Comparison of ENCODE assay signal across 23 cellular contexts in genomic region chr19:3448616-3449334, GRCh38. TPM values are rescaled to one million over a fixed set of nuclear protein-coding genes. Genes with fewer than 3 reads are reported as not detected.
"Had no signal": no experiment of that assay in that cellular context is flagged by ENCODE, and none has a peak within 500 bp of the region (broad histone marks: within the 10 kb centered on the region; RNA-seq: fewer than 3 reads in every experiment).

No MANE protein-coding gene starts in this region.

- H3K4me1 ChIP-seq: prostate gland had no signal

- H3K4me3 ChIP-seq: ovary, prostate gland, skin epidermis, suprapubic skin, transverse colon had no signal

- H3K9me3 ChIP-seq: neutrophil, ovary, prostate gland, suprapubic skin, transverse colon had no signal

- H3K27ac ChIP-seq: epithelial cell of prostate, neutrophil, prostate gland, suprapubic skin had no signal

- H3K27me3 ChIP-seq: neutrophil, ovary, suprapubic skin, transverse colon had no signal

- DNase-seq: activated CD4-positive, alpha-beta T cell treated with anti-CD3 and anti-CD28 coated beads for 4 hours; activated CD4-positive, alpha-beta T cell treated with anti-CD3 and anti-CD28 coated beads, Interleukin-2, amount 50 U/mL, for 48 hours; activated CD4-positive, CD25-positive, alpha-beta regulatory T cell; activated CD8-positive, alpha-beta memory T cell treated with anti-CD3 and anti-CD28 coated beads, Interleukin-2, amount 50 U/mL, for 48 hours; activated naive CD4-positive, alpha-beta T cell; activated T-cell treated with anti-CD3 and anti-CD28 coated beads, Interleukin-2, amount 50 U/mL, for 4 hours; foreskin fibroblast; left ventricle myocardium superior; ovary; right cardiac atrium; stimulated activated CD4-positive, alpha-beta T cell treated with anti-CD3 and anti-CD28 coated beads, Interleukin-1b, Interleukin-23, amount 100 ng/mL, for 48 hours; T-helper 17 cell; transverse colon had no signal

- H3K36me3 ChIP-seq: ovary had no signal

- ATAC-seq: activated T-cell treated with anti-CD3 and anti-CD28 coated beads, Interleukin-2, amount 50 U/mL, for 4 hours; left ventricle myocardium superior; natural killer cell treated with Interleukin-12 subunit alpha and Interleukin-12 subunit beta and Interleukin-15 and Interleukin-18, amount 100 ng/mL, for 72 hours; right cardiac atrium; T-helper 17 cell had no signal

RNA-seq across cellular contexts. Expression of gene SMIM24, which starts 31.6 kb away (rescaled TPM):
- total RNA-seq: activated T-cell treated with anti-CD3 and anti-CD28 coated beads, Interleukin-2, amount 50 U/mL, for 4 hours; fibroblast of lung; left ventricle myocardium superior; right cardiac atrium; T-helper 17 cell had no signal
- polyA plus RNA-seq: fibroblast of lung, right cardiac atrium had no signal

RNA-seq across cellular contexts. Expression of gene SMIM44, which starts 34.5 kb away (rescaled TPM):
- total RNA-seq: activated CD8-positive, alpha-beta memory T cell treated with anti-CD3 and anti-CD28 coated beads for 36 hours; activated T-cell treated with anti-CD3 and anti-CD28 coated beads, Interleukin-2, amount 50 U/mL, for 4 hours; activated T-helper 2 cell treated with anti-CD3 and anti-CD28 coated beads, Interferon-gamma antibody, Interleukin-2, Interleukin-4, amounts not matched to agents 10 μg/mL and 5 μg/mL and 100 μg/mL, durations not matched to agents 14 hours and 24 hours and 36 hours; cerebellum; fibroblast of lung; left ventricle myocardium superior; natural killer cell treated with Interleukin-12 subunit alpha and Interleukin-12 subunit beta and Interleukin-15 and Interleukin-18, amount 100 ng/mL, for 72 hours; right cardiac atrium; suprapubic skin; T-helper 17 cell had no signal
- polyA plus RNA-seq: fibroblast of lung, ovary, right cardiac atrium had no signal
